31 cellular contexts compared by ENCODE assay signal in genomic region chr7:14403587-14403986, GRCh38.
DNase-seq lines count a peak whose midpoint lies in the region; FAIRE-seq and TF ChIP-seq lines count a peak whose summit lies in the region.
"Had no signal": no experiment of that assay in that cellular context is flagged by ENCODE, and none has a peak within 500 bp of the region (broad histone marks: within the 10 kb centered on the region; RNA-seq: fewer than 3 reads in every experiment).

No MANE protein-coding gene starts in this region.

- H3K4me1 ChIP-seq in NT2/D1 (ENCODE audit: insufficient read depth, insufficient read length) (no peaks in the 10 kb centered on the region), smooth muscle cell (ENCODE audit: low read depth) (peaks cover 5% of the 10 kb centered on the region)
- H3K4me1 ChIP-seq: Caco-2, esophagus squamous epithelium, left lung, right atrium auricular region, tibial artery had no signal

- no peak for TF ChIP-seq CTCF in smooth muscle cell (IDR thresholded peaks at IDR 0.05; ENCODE audit: borderline replicate concordance, insufficient read depth, poor library complexity, severe bottlenecking)

- no peak for TF ChIP-seq POLR2A in H54 (IDR thresholded peaks at IDR 0.05; ENCODE audit: low read depth, low read length)

- WGBS in smooth muscle cell (ENCODE audit: low lambda C conversion rate): 66% methylated on average over 2 of the region's 2 CpGs

- DNase-seq in H54 (ENCODE audit: insufficient read length, low spot score) (no peak), NT2/D1 (ENCODE audit: low read depth, low spot score) (peak; percentile 6), epithelial cell of prostate (ENCODE audit: low read depth, low spot score) (peak; percentile 10), smooth muscle cell (lab: John Stamatoyannopoulos, UW; ENCODE audit: unreplicated experiment) (no peak), NCI-H524 (lab: John Stamatoyannopoulos, UW) (no peak), posterior vena cava (ENCODE audit: low spot score) (no peak), hypothalamus (lab: John Stamatoyannopoulos, UW) (no peak)
- DNase-seq: activated CD4-positive, alpha-beta T cell treated with anti-CD3 and anti-CD28 coated beads, Interleukin-2, amount 50 U/mL, for 1 hour; activated effector memory CD4-positive, alpha-beta T cell treated with anti-CD3 and anti-CD28 coated beads, Interleukin-2, amount 50 U/mL, for 16 hours; activated T-cell treated with anti-CD3 and anti-CD28 coated beads, Interleukin-2, amount 50 U/mL, for 1 hour; aorta; C1 segment of cervical spinal cord; Caco-2; DMS79 treated with DMSO at 0.1 percent for 48 hours; esophagus squamous epithelium; GM23248; immature natural killer cell; KBM-7; left lung; mesendoderm; MG63; NCI-H1105; NCI-H187 treated with DMSO at 0.1 percent for 48 hours; NCI-H2171; ovary; stimulated activated CD4-positive, alpha-beta T cell treated with anti-CD3 and anti-CD28 coated beads, Interleukin-1b, Interleukin-23, amount 100 ng/mL, for 48 hours; stomach; T-cell; tibial artery had no signal

- intact Hi-C loops in posterior vena cava (cut with DNase I): no loop called here

- H3K9ac ChIP-seq in NT2/D1 (ENCODE audit: insufficient read length, low read depth): no peak overlapping the region
- H3K9ac ChIP-seq in smooth muscle cell (ENCODE audit: low read depth): no peak overlapping the region
- H3K9ac ChIP-seq: GM23248 had no signal

- H3K4me2 ChIP-seq in smooth muscle cell: peak overlapping the region; percentile 29

- H3K27me3 ChIP-seq in NT2/D1 (ENCODE audit: insufficient read depth, insufficient read length) (no peaks in the 10 kb centered on the region), smooth muscle cell (ENCODE audit: low read depth) (no peaks in the 10 kb centered on the region)
- H3K27me3 ChIP-seq: esophagus squamous epithelium, left lung, MG63, ovary, right atrium auricular region, stomach, tibial artery had no signal

- no peak overlapping the region for H2AFZ ChIP-seq in smooth muscle cell (ENCODE audit: low read depth)
- H2AFZ ChIP-seq: GM23248 had no signal

- peak; percentile 82 for FAIRE-seq in H54 (lab: Jason Lieb, UNC)
- FAIRE-seq: endometrium had no signal

- H3K9me3 ChIP-seq in NT2/D1 (ENCODE audit: insufficient read depth, low read length) (no peaks in the 10 kb centered on the region), smooth muscle cell (replicated peaks; ENCODE audit: low read depth) (no peaks in the 10 kb centered on the region)
- H3K9me3 ChIP-seq: Caco-2, esophagus squamous epithelium, left lung, MG63, ovary, right atrium auricular region, stomach, tibial artery had no signal

- H4K20me1 ChIP-seq in smooth muscle cell (ENCODE audit: low read depth): no peaks in the 10 kb centered on the region

- H3K36me3 ChIP-seq in NT2/D1 (ENCODE audit: insufficient read depth, insufficient read length, low read length) (no peaks in the 10 kb centered on the region), smooth muscle cell (ENCODE audit: low read depth) (no peaks in the 10 kb centered on the region)
- H3K36me3 ChIP-seq: esophagus squamous epithelium, left lung, MG63, ovary, right atrium auricular region, stomach, tibial artery had no signal

- H3K79me2 ChIP-seq in smooth muscle cell (ENCODE audit: low read depth): no peaks in the 10 kb centered on the region

- H3F3A ChIP-seq in smooth muscle cell (ENCODE audit: low read depth): no peaks in the 10 kb centered on the region

- H3K4me3 ChIP-seq in NT2/D1 (ENCODE audit: insufficient read length, low read depth) (no peak overlapping the region), smooth muscle cell (no peak overlapping the region)
- H3K4me3 ChIP-seq: esophagus squamous epithelium, GM23248, left lung, MG63, ovary, right atrium auricular region, stomach, tibial artery had no signal

- no peak overlapping the region for H3K27ac ChIP-seq in epithelial cell of prostate
- H3K27ac ChIP-seq in smooth muscle cell (ENCODE audit: low read depth): no peak overlapping the region
- H3K27ac ChIP-seq: esophagus squamous epithelium, GM23248, left lung, ovary, right atrium auricular region, stomach, tibial artery had no signal

Comparison
In these comparisons a context has a peak if more than half of its experiments do, and no peak if none do; other contexts are left out.
1. DNase-seq: peak in NT2/D1 (single experiment) and epithelial cell of prostate (single experiment); none in H54 (single experiment), smooth muscle cell (single experiment), NCI-H524 (0 of 2), posterior vena cava (single experiment) and hypothalamus (0 of 51).